20 cellular contexts compared by ENCODE assay signal in genomic region chr1:9281907-9282306, GRCh38. TPM values are rescaled to one million over a fixed set of nuclear protein-coding genes. Genes with fewer than 3 reads are reported as not detected.
DNase-seq lines count a peak whose midpoint lies in the region; ATAC-seq and TF ChIP-seq lines count a peak whose summit lies in the region.
"Had no signal": no experiment of that assay in that cellular context is flagged by ENCODE, and none has a peak within 500 bp of the region (broad histone marks: within the 10 kb centered on the region; RNA-seq: fewer than 3 reads in every experiment).

No MANE protein-coding gene starts in this region.

- H3K27ac ChIP-seq in SJSA1 (no peak overlapping the region; the same call in 1 of the 2 replicates), foreskin keratinocyte (no peak overlapping the region), thyroid gland (peak overlapping the region in 1 of 3 donors; percentile 23)
- H3K27ac ChIP-seq: cardiac muscle cell, heart left ventricle, psoas muscle, SK-N-MC, upper lobe of right lung had no signal

- peak; percentile 27 for DNase-seq in activated CD4-positive, alpha-beta T cell treated with anti-CD3 and anti-CD28 coated beads for 36 hours
- no peak for DNase-seq in activated CD4-positive, alpha-beta T cell treated with anti-CD3 and anti-CD28 coated beads, Interleukin-2, amount 10 ng/mL, durations not matched to agents 7 days and 5 days
- DNase-seq in SJSA1 (ENCODE audit: low read depth in 1 of 2, low spot score in 2 of 2) (peak; percentile 86 to 88), foreskin keratinocyte (no peak), thyroid gland (peak; percentile 23 to 35), NCI-H345 (lab: John Stamatoyannopoulos, UW) (no peak)
- DNase-seq: activated CD4-positive, alpha-beta T cell treated with anti-CD3 and anti-CD28 coated beads, Interleukin-2, amount 50 U/mL, for 48 hours; activated T-cell treated with anti-CD3 and anti-CD28 coated beads, Interleukin-2, amount 50 U/mL, for 48 hours; CD4-positive, alpha-beta memory T cell; NCI-H187; stimulated activated naive CD4-positive, alpha-beta T cell; upper lobe of right lung had no signal

- no peak overlapping the region for H3K27ac Mint-ChIP-seq in activated CD4-positive, alpha-beta T cell treated with anti-CD3 and anti-CD28 coated beads for 36 hours
- no peak overlapping the region for H3K27ac Mint-ChIP-seq in activated CD4-positive, alpha-beta T cell treated with anti-CD3 and anti-CD28 coated beads, Interleukin-2, amount 10 ng/mL, durations not matched to agents 7 days and 5 days

- TF ChIP-seq CTCF in foreskin keratinocyte (conservative IDR thresholded peaks at IDR 0.05) (no peak), thyroid gland (IDR thresholded peaks at IDR 0.05) (no peak)

- H3K9me3 ChIP-seq in SJSA1 (replicated peaks) = no peaks in the 10 kb centered on the region; the same call in 1 of the 2 replicates
- no peaks in the 10 kb centered on the region for H3K9me3 ChIP-seq in thyroid gland
- H3K9me3 ChIP-seq: upper lobe of right lung had no signal

- POLR2A ChIA-PET in activated CD4-positive, alpha-beta T cell treated with anti-CD3 and anti-CD28 coated beads for 36 hours (lab: Charles Lee) = interaction anchor here (0.6 kb wide), 2 partner anchors 311 to 408 kb away, joined by 3 to 8 read pairs; no protein-coding TSS in a partner anchor
- POLR2A ChIA-PET in activated CD4-positive, alpha-beta T cell treated with anti-CD3 and anti-CD28 coated beads, Interleukin-2, amount 10 ng/mL, durations not matched to agents 7 days and 5 days (lab: Charles Lee) = no interaction called here

- H3K4me3 Mint-ChIP-seq in activated CD4-positive, alpha-beta T cell treated with anti-CD3 and anti-CD28 coated beads for 36 hours = no peak overlapping the region
- H3K4me3 Mint-ChIP-seq in activated CD4-positive, alpha-beta T cell treated with anti-CD3 and anti-CD28 coated beads, Interleukin-2, amount 10 ng/mL, durations not matched to agents 7 days and 5 days = no peak overlapping the region
- H3K4me3 Mint-ChIP-seq: memory B cell, nephron had no signal

- peaks cover 12% of the 10 kb centered on the region for H3K9me3 Mint-ChIP-seq in activated CD4-positive, alpha-beta T cell treated with anti-CD3 and anti-CD28 coated beads for 36 hours (ENCODE audit: low read depth)
- H3K9me3 Mint-ChIP-seq in activated CD4-positive, alpha-beta T cell treated with anti-CD3 and anti-CD28 coated beads, Interleukin-2, amount 10 ng/mL, durations not matched to agents 7 days and 5 days = peaks cover 34% of the 10 kb centered on the region

- no peaks in the 10 kb centered on the region for H3K27me3 Mint-ChIP-seq in activated CD4-positive, alpha-beta T cell treated with anti-CD3 and anti-CD28 coated beads for 36 hours
- peaks cover 3% of the 10 kb centered on the region for H3K27me3 Mint-ChIP-seq in activated CD4-positive, alpha-beta T cell treated with anti-CD3 and anti-CD28 coated beads, Interleukin-2, amount 10 ng/mL, durations not matched to agents 7 days and 5 days
- H3K27me3 Mint-ChIP-seq: CD4-positive, alpha-beta memory T cell had no signal

- peaks cover 43% of the 10 kb centered on the region for H3K4me1 Mint-ChIP-seq in activated CD4-positive, alpha-beta T cell treated with anti-CD3 and anti-CD28 coated beads for 36 hours
- H3K4me1 Mint-ChIP-seq in activated CD4-positive, alpha-beta T cell treated with anti-CD3 and anti-CD28 coated beads, Interleukin-2, amount 10 ng/mL, durations not matched to agents 7 days and 5 days = peaks cover 73% of the 10 kb centered on the region

- no peak for TF ChIP-seq POLR2A in thyroid gland (IDR thresholded peaks at IDR 0.05)

- peaks cover 2% of the 10 kb centered on the region for H3K36me3 Mint-ChIP-seq in activated CD4-positive, alpha-beta T cell treated with anti-CD3 and anti-CD28 coated beads for 36 hours (ENCODE audit: low read depth)
- H3K36me3 Mint-ChIP-seq in activated CD4-positive, alpha-beta T cell treated with anti-CD3 and anti-CD28 coated beads, Interleukin-2, amount 10 ng/mL, durations not matched to agents 7 days and 5 days (ENCODE audit: low read depth) = peaks cover 32% of the 10 kb centered on the region
- H3K36me3 Mint-ChIP-seq: memory B cell had no signal

- WGBS in thyroid gland, 2 donors = 38 to 45% methylated on average over 8 to 9 of the region's 10 CpGs

- no peak overlapping the region for H3K4me3 ChIP-seq in SJSA1
- no peak overlapping the region for H3K4me3 ChIP-seq in thyroid gland (replicated peaks in 1 of 3)
- H3K4me3 ChIP-seq: cardiac muscle cell, heart left ventricle, psoas muscle, SK-N-MC, upper lobe of right lung had no signal

- CTCF ChIA-PET in activated CD4-positive, alpha-beta T cell treated with anti-CD3 and anti-CD28 coated beads for 36 hours (lab: Charles Lee) = interaction anchor here (0.5 to 2.9 kb wide), 5 partner anchors 9 to 302 kb away, joined by 3 to 13 read pairs (median 5); no protein-coding TSS in a partner anchor
- CTCF ChIA-PET in activated CD4-positive, alpha-beta T cell treated with anti-CD3 and anti-CD28 coated beads, Interleukin-2, amount 10 ng/mL, durations not matched to agents 7 days and 5 days (lab: Charles Lee) = interaction anchor here (0.7 to 2.4 kb wide), 8 partner anchors 10 to 503 kb away, joined by 3 to 22 read pairs (median 4); no protein-coding TSS in a partner anchor

- ATAC-seq in activated CD4-positive, alpha-beta T cell treated with anti-CD3 and anti-CD28 coated beads for 36 hours = no peak
- ATAC-seq in foreskin keratinocyte = peak; percentile 30
- ATAC-seq in GM19351 (IDR thresholded peaks at IDR 0.05; ENCODE audit: unreplicated experiment) = no peak
- ATAC-seq in GM18498 (IDR thresholded peaks at IDR 0.05; ENCODE audit: unreplicated experiment) = no peak
- ATAC-seq: heart left ventricle, upper lobe of right lung had no signal

- H3K36me3 ChIP-seq in SJSA1 (no peaks in the 10 kb centered on the region), thyroid gland (no peaks in the 10 kb centered on the region)
- H3K36me3 ChIP-seq: cardiac muscle cell, heart left ventricle, upper lobe of right lung had no signal

- intact Hi-C loops in activated CD4-positive, alpha-beta T cell treated with anti-CD3 and anti-CD28 coated beads for 36 hours (cut with DNase I, micrococcal nuclease) = loop anchor here in 1 of 2 experiments (5.0 kb wide), 1 partner anchor 370 kb away; the partner anchor contains the start of gene PIK3CD
- intact Hi-C loops in thyroid gland (cut with DNase I) = loop anchor here (10.0 kb wide), 1 partner anchor 293 kb away; no protein-coding TSS in a partner anchor

- H3K4me1 ChIP-seq in SJSA1 (replicated peaks) (peaks cover 45% of the 10 kb centered on the region), foreskin keratinocyte (peaks cover 4% of the 10 kb centered on the region), thyroid gland (peaks cover 8 to 37% of the 10 kb centered on the region in 2 donors)

- H3K27me3 ChIP-seq in SJSA1 (replicated peaks) (no peaks in the 10 kb centered on the region), foreskin keratinocyte (no peaks in the 10 kb centered on the region), thyroid gland (no peaks in the 10 kb centered on the region)
- H3K27me3 ChIP-seq: cardiac muscle cell, upper lobe of right lung had no signal

RNA-seq across cellular contexts. Expression of gene SPSB1, which starts 10.8 kb away (rescaled TPM):
- total RNA-seq in activated CD4-positive, alpha-beta T cell treated with anti-CD3 and anti-CD28 coated beads for 36 hours = 1 to 10 TPM; 5.7 to 6.8 TPM
- total RNA-seq in activated CD4-positive, alpha-beta T cell treated with anti-CD3 and anti-CD28 coated beads, Interleukin-2, amount 10 ng/mL, durations not matched to agents 7 days and 5 days = 1 to 10 TPM; 4.8 to 6.6 TPM
- total RNA-seq in SJSA1 (2014; rRNA removed; shearing (Covaris generic)) = 16.2 and 24.4 TPM in 2 replicates
- total RNA-seq in foreskin keratinocyte (10.3 and 12.9 TPM in 2 replicates), thyroid gland (10 to 100 TPM; 30.5 to 65.0 (median 36.2) TPM)
- polyA plus RNA-seq in foreskin keratinocyte = 11.6 and 12.5 TPM in 2 replicates

RNA-seq across cellular contexts. Expression of gene H6PD, which starts 47.3 kb away (rescaled TPM):
- total RNA-seq in activated CD4-positive, alpha-beta T cell treated with anti-CD3 and anti-CD28 coated beads for 36 hours = 1 to 10 TPM; 8.8 to 9.6 TPM
- total RNA-seq in activated CD4-positive, alpha-beta T cell treated with anti-CD3 and anti-CD28 coated beads, Interleukin-2, amount 10 ng/mL, durations not matched to agents 7 days and 5 days = 10 to 100 TPM; 15.1 to 15.3 TPM
- 12.2 and 12.6 TPM in 2 replicates for total RNA-seq in SJSA1 (2014; rRNA removed; shearing (Covaris generic))
- total RNA-seq in foreskin keratinocyte (5.0 and 8.7 TPM in 2 replicates), thyroid gland (10 to 100 TPM; 36.3 to 64.2 (median 43.6) TPM)
- polyA plus RNA-seq in foreskin keratinocyte = 1.8 and 2.9 TPM in 2 replicates

Comparison
In these comparisons a context has a peak if more than half of its experiments do, and no peak if none do; other contexts are left out.
1. DNase-seq: peak in activated CD4-positive, alpha-beta T cell treated with anti-CD3 and anti-CD28 coated beads for 36 hours (single experiment), SJSA1 (2 of 2) and thyroid gland (2 of 2); none in activated CD4-positive, alpha-beta T cell treated with anti-CD3 and anti-CD28 coated beads, Interleukin-2, amount 10 ng/mL, durations not matched to agents 7 days and 5 days (single experiment), foreskin keratinocyte (0 of 2) and NCI-H345 (single experiment).